16 cellular contexts compared by ENCODE assay signal in the genomic region with DNA sequence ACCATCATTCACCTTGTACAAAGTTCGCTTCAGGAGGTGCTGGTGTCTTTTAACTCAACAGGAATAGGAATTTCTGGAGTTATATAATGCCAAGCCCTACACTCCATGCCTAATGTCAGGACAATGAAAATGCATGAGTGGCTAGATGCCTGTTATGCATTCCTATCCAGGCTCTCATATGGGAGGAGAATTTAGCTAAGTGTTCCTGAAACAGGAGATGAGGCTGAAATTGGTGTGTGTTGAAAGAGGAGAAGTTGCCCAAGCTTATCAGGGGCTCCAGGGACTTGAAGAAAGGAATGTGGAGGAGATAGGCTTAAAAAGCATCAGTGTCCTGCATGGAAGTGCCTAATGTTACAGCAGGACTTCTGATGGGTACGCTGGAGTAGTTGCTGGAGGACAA.
"Had no signal": no experiment of that assay in that cellular context is flagged by ENCODE, and none has a peak within 500 bp of the region (broad histone marks: within the 10 kb centered on the region; RNA-seq: fewer than 3 reads in every experiment).

No MANE protein-coding gene starts in this region.

- H3K27ac ChIP-seq: coronary artery, left ventricle myocardium inferior, ovary, right atrium auricular region, tibial nerve, VCaP had no signal

- H3K9me3 Mint-ChIP-seq: activated CD4-positive, alpha-beta memory T cell treated with anti-CD3 and anti-CD28 coated beads, Interleukin-2, amount 10 ng/mL, durations not matched to agents 7 days and 5 days; stimulated activated memory B cell treated with anti-CD40 and anti-IgM and Interleukin-4, amounts not matched to agents 10 μg/mL and 1 μg/mL and 100 μg/mL, for 72 hours had no signal

- H3K27me3 ChIP-seq: ovary, right atrium auricular region, tibial nerve had no signal

- H3K36me3 ChIP-seq: left ventricle myocardium inferior, ovary, right atrium auricular region, tibial nerve had no signal

- DNase-seq: activated CD4-positive, alpha-beta memory T cell treated with anti-CD3 and anti-CD28 coated beads, Interleukin-2, amount 10 ng/mL, durations not matched to agents 7 days and 5 days; activated gamma-delta T cell treated with Interleukin-2 at 50 U/mL for 16 hours; activated T-cell treated with anti-CD3 and anti-CD28 coated beads, Interleukin-2, amount 50 U/mL, for 48 hours; caudate nucleus; effector CD8-positive, alpha-beta T cell; foreskin melanocyte; head of caudate nucleus; left ventricle myocardium inferior; mesenchymal stem cell; ovary; T-cell had no signal

- H3K4me3 ChIP-seq: coronary artery, left ventricle myocardium inferior, ovary, right atrium auricular region, tibial nerve had no signal

- ATAC-seq: stimulated activated memory B cell treated with anti-CD40 and anti-IgM and Interleukin-4, amounts not matched to agents 10 μg/mL and 1 μg/mL and 100 μg/mL, for 72 hours; T-cell had no signal

- H3K36me3 Mint-ChIP-seq: stimulated activated memory B cell treated with anti-CD40 and anti-IgM and Interleukin-4, amounts not matched to agents 10 μg/mL and 1 μg/mL and 100 μg/mL, for 72 hours; T-cell had no signal

- H3K9me3 ChIP-seq: left ventricle myocardium inferior, ovary, right atrium auricular region, tibial nerve had no signal

- H3K4me1 Mint-ChIP-seq: activated CD4-positive, alpha-beta memory T cell treated with anti-CD3 and anti-CD28 coated beads, Interleukin-2, amount 10 ng/mL, durations not matched to agents 7 days and 5 days; stimulated activated memory B cell treated with anti-CD40 and anti-IgM and Interleukin-4, amounts not matched to agents 10 μg/mL and 1 μg/mL and 100 μg/mL, for 72 hours; T-cell had no signal

- H3K4me1 ChIP-seq: left ventricle myocardium inferior, right atrium auricular region, tibial nerve had no signal

- H3K27ac Mint-ChIP-seq: activated CD4-positive, alpha-beta memory T cell treated with anti-CD3 and anti-CD28 coated beads, Interleukin-2, amount 10 ng/mL, durations not matched to agents 7 days and 5 days; stimulated activated memory B cell treated with anti-CD40 and anti-IgM and Interleukin-4, amounts not matched to agents 10 μg/mL and 1 μg/mL and 100 μg/mL, for 72 hours; T-cell had no signal

- H3K4me3 Mint-ChIP-seq: activated CD4-positive, alpha-beta memory T cell treated with anti-CD3 and anti-CD28 coated beads, Interleukin-2, amount 10 ng/mL, durations not matched to agents 7 days and 5 days; stimulated activated memory B cell treated with anti-CD40 and anti-IgM and Interleukin-4, amounts not matched to agents 10 μg/mL and 1 μg/mL and 100 μg/mL, for 72 hours; T-cell had no signal

- H3K27me3 Mint-ChIP-seq: activated CD4-positive, alpha-beta memory T cell treated with anti-CD3 and anti-CD28 coated beads, Interleukin-2, amount 10 ng/mL, durations not matched to agents 7 days and 5 days had no signal
